1 cellular context compared by ENCODE assay signal in genomic region chr20:45341579-45341938, GRCh38.
TF ChIP-seq lines count a peak whose summit lies in the region.

No MANE protein-coding gene starts in this region.

TF ChIP-seq in SK-N-SH, 30 proteins besides CTCF, POLR2A, EP300 and RAD21 (continued from another document):
- TF ChIP-seq, protein P1, sequence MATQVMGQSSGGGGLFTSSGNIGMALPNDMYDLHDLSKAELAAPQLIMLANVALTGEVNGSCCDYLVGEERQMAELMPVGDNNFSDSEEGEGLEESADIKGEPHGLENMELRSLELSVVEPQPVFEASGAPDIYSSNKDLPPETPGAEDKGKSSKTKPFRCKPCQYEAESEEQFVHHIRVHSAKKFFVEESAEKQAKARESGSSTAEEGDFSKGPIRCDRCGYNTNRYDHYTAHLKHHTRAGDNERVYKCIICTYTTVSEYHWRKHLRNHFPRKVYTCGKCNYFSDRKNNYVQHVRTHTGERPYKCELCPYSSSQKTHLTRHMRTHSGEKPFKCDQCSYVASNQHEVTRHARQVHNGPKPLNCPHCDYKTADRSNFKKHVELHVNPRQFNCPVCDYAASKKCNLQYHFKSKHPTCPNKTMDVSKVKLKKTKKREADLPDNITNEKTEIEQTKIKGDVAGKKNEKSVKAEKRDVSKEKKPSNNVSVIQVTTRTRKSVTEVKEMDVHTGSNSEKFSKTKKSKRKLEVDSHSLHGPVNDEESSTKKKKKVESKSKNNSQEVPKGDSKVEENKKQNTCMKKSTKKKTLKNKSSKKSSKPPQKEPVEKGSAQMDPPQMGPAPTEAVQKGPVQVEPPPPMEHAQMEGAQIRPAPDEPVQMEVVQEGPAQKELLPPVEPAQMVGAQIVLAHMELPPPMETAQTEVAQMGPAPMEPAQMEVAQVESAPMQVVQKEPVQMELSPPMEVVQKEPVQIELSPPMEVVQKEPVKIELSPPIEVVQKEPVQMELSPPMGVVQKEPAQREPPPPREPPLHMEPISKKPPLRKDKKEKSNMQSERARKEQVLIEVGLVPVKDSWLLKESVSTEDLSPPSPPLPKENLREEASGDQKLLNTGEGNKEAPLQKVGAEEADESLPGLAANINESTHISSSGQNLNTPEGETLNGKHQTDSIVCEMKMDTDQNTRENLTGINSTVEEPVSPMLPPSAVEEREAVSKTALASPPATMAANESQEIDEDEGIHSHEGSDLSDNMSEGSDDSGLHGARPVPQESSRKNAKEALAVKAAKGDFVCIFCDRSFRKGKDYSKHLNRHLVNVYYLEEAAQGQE (IDR thresholded peaks at IDR 0.05; ENCODE audit: low read depth, low read length), result no peak
- TF ChIP-seq, protein P2, sequence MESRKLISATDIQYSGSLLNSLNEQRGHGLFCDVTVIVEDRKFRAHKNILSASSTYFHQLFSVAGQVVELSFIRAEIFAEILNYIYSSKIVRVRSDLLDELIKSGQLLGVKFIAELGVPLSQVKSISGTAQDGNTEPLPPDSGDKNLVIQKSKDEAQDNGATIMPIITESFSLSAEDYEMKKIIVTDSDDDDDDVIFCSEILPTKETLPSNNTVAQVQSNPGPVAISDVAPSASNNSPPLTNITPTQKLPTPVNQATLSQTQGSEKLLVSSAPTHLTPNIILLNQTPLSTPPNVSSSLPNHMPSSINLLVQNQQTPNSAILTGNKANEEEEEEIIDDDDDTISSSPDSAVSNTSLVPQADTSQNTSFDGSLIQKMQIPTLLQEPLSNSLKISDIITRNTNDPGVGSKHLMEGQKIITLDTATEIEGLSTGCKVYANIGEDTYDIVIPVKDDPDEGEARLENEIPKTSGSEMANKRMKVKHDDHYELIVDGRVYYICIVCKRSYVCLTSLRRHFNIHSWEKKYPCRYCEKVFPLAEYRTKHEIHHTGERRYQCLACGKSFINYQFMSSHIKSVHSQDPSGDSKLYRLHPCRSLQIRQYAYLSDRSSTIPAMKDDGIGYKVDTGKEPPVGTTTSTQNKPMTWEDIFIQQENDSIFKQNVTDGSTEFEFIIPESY (IDR thresholded peaks at IDR 0.05; ENCODE audit: borderline replicate concordance, low read depth), result no peak
- TF ChIP-seq, protein P3, sequence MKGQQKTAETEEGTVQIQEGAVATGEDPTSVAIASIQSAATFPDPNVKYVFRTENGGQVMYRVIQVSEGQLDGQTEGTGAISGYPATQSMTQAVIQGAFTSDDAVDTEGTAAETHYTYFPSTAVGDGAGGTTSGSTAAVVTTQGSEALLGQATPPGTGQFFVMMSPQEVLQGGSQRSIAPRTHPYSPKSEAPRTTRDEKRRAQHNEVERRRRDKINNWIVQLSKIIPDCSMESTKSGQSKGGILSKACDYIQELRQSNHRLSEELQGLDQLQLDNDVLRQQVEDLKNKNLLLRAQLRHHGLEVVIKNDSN (IDR thresholded peaks at IDR 0.05; ENCODE audit: borderline replicate concordance, low read depth), result no peak
- TF ChIP-seq FOXM1 (IDR thresholded peaks at IDR 0.05; ENCODE audit: low read depth), result no peak
- TF ChIP-seq MEF2A (IDR thresholded peaks at IDR 0.05; ENCODE audit: borderline replicate concordance, low read depth), result no peak
- TF ChIP-seq SIN3A (IDR thresholded peaks at IDR 0.05; ENCODE audit: borderline replicate concordance, low read depth, low read length), result no peak
